Comparison of ENCODE assay signal across 1 cellular context in genomic region chr3:175260145-175260794, GRCh38.
TF ChIP-seq lines count a peak whose summit lies in the region.

No MANE protein-coding gene starts in this region.

TF ChIP-seq in A549, 52 proteins besides CTCF, POLR2A, EP300 and RAD21 (continued from another document):
- no peak for TF ChIP-seq ZNF302 (CRISPR knock-in tag; IDR thresholded peaks at IDR 0.05)
- no peak for TF ChIP-seq NFE2L2 (conservative IDR thresholded peaks at IDR 0.05; ENCODE audit: low read length)
- TF ChIP-seq JUN (IDR thresholded peaks at IDR 0.05), result no peak
- TF ChIP-seq PHF8 (IDR thresholded peaks at IDR 0.05; ENCODE audit: borderline replicate concordance, low read depth), result no peak
- TF ChIP-seq ATOH8 (CRISPR knock-in tag; IDR thresholded peaks at IDR 0.05; ENCODE audit: low read depth), result no peak
- TF ChIP-seq MAFK (IDR thresholded peaks at IDR 0.05; ENCODE audit: partially characterized antibody), result no peak
- TF ChIP-seq USF2 (IDR thresholded peaks at IDR 0.05), result no peak
- TF ChIP-seq HDAC2 (IDR thresholded peaks at IDR 0.05), result no peak
- no peak for TF ChIP-seq FOXS1 (CRISPR knock-in tag; IDR thresholded peaks at IDR 0.05)
- TF ChIP-seq POLR2AphosphoS2 (conservative IDR thresholded peaks at IDR 0.05; ENCODE audit: low read length), result no peak
- no peak for TF ChIP-seq KDM5A (IDR thresholded peaks at IDR 0.05)
- no peak for TF ChIP-seq RARB (CRISPR knock-in tag; IDR thresholded peaks at IDR 0.05)
- TF ChIP-seq SMC3 (IDR thresholded peaks at IDR 0.05), result no peak
- no peak for TF ChIP-seq GATA3 (IDR thresholded peaks at IDR 0.05; ENCODE audit: borderline replicate concordance)
- no peak for TF ChIP-seq ESRRA (IDR thresholded peaks at IDR 0.05; ENCODE audit: borderline replicate concordance, low read length)
